In genomic region chr19:16036397-16036925, GRCh38 we compare ENCODE assay signal across 19 cellular contexts. TPM values are rescaled to one million over a fixed set of nuclear protein-coding genes. Genes with fewer than 3 reads are reported as not detected.
A peak's percentile ranks its signal among the peaks of the same experiment; 100 is the strongest.
DNase-seq lines count a peak whose midpoint lies in the region; ATAC-seq, FAIRE-seq and TF ChIP-seq lines count a peak whose summit lies in the region.
"Had no signal": no experiment of that assay in that cellular context is flagged by ENCODE, and none has a peak within 500 bp of the region (broad histone marks: within the 10 kb centered on the region; RNA-seq: fewer than 3 reads in every experiment).

No MANE protein-coding gene starts in this region.

- no TSS peak for BruUV-seq in K562 (replicated peaks; lab: Mats Ljungman, UMichigan)

- H3K9me1 ChIP-seq in K562 (ENCODE audit: control insufficient read depth, insufficient read depth, low read length), result no peaks in the 10 kb centered on the region

- no peak for TF ChIP-seq EP300 in K562 (IDR thresholded peaks at IDR 0.05; ENCODE audit: low read length)

- H3F3A ChIP-seq in GM23338 (replicated peaks; ENCODE audit: low read depth), result no peaks in the 10 kb centered on the region

- H3K4me3 Mint-ChIP-seq in GM23338, result no peak overlapping the region
- H3K4me3 Mint-ChIP-seq in natural killer cell treated with Interleukin-12 subunit alpha and Interleukin-12 subunit beta and Interleukin-15 and Interleukin-18, amount 100 ng/mL, for 72 hours, result no peak overlapping the region
- H3K4me3 Mint-ChIP-seq: CD4-positive, alpha-beta memory T cell had no signal

- H3K9ac ChIP-seq in K562 (ENCODE audit: insufficient read depth in 1 of 2, low read depth in 2 of 2, low read length in 2 of 2), result no peak overlapping the region

- H3K9me2 ChIP-seq in GM23338 (ENCODE audit: insufficient read depth), result no peaks in the 10 kb centered on the region

- H4K20me1 ChIP-seq in K562 (replicated peaks; ENCODE audit: control insufficient read depth, insufficient read depth, low read length), result no peaks in the 10 kb centered on the region; the same call in 1 of the 2 replicates
- no peaks in the 10 kb centered on the region for H4K20me1 ChIP-seq in GM23338 (replicated peaks; ENCODE audit: insufficient read depth)

- CTCF ChIA-PET in K562 (lab: Yijun Ruan, JAX; ENCODE audit: low intra/inter-chr PET ratio), result no interaction called here

- POLR2A ChIA-PET in K562 (lab: Yijun Ruan, JAX), result interaction anchor here (0.7 kb wide), 1 partner anchor 678 kb away, joined by 4 read pairs; no protein-coding TSS in a partner anchor

- intact Hi-C loops in K562 (cut with micrococcal nuclease), result no loop called here

- no peak overlapping the region for H3K27ac ChIP-seq in K562 (ENCODE audit: extremely low read depth, low read depth, low read length)
- H3K27ac ChIP-seq in substantia nigra (ENCODE audit: low read depth, low read length, poor library complexity, severe bottlenecking), result no peak overlapping the region
- H3K27ac ChIP-seq in GM23338 (ENCODE audit: low read depth), result no peak overlapping the region
- H3K27ac ChIP-seq: C4-2B had no signal

- no peak for TF ChIP-seq RAD21 in K562 (CRISPR knock-in tag; conservative IDR thresholded peaks at IDR 0.05 in 1 of 2, IDR thresholded peaks at IDR 0.05 in 1 of 2)

- H3K27ac Mint-ChIP-seq in GM23338, result no peak overlapping the region
- H3K27ac Mint-ChIP-seq in natural killer cell treated with Interleukin-12 subunit alpha and Interleukin-12 subunit beta and Interleukin-15 and Interleukin-18, amount 100 ng/mL, for 72 hours, result no peak overlapping the region
- H3K27ac Mint-ChIP-seq: CD4-positive, alpha-beta memory T cell had no signal

- DNase-seq in GM03348 (ENCODE audit: low spot score) (peak; percentile 2), K562 (ENCODE audit: extremely low read depth in 1 of 4, low spot score in 3 of 4) (no peak), mesenteric fat pad (ENCODE audit: low spot score) (peak; percentile 75), substantia nigra (lab: John Stamatoyannopoulos, UW) (no peak), GM23338 (ENCODE audit: low spot score) (no peak)
- no peak for DNase-seq in natural killer cell treated with Interleukin-12 subunit alpha and Interleukin-12 subunit beta and Interleukin-15 and Interleukin-18, amount 100 ng/mL, for 72 hours (ENCODE audit: low spot score)
- DNase-seq: BE2C; CD4-positive, alpha-beta memory T cell; DMS153; DMS79 treated with DMSO at 0.1 percent for 48 hours; EL had no signal

- H3K4me3 ChIP-seq in K562, result no peak overlapping the region
- H3K4me3 ChIP-seq in GM23338, result no peak overlapping the region

- no peak for FAIRE-seq in K562 (lab: Jason Lieb, UNC)
- FAIRE-seq: A204.1, D721Med, G401.6, GM12892, GM19239, H54 had no signal

- TF ChIP-seq CTCF in K562 (IDR thresholded peaks at IDR 0.05 in 2 of 3, conservative IDR thresholded peaks at IDR 0.05 in 1 of 3; ENCODE audit: insufficient read depth in 2 of 3, low read depth in 1 of 3, low read length in 3 of 3), result no peak
- TF ChIP-seq CTCF in GM23338 (conservative IDR thresholded peaks at IDR 0.05; ENCODE audit: low read depth in 2 of 2), result no peak

- H3K36me3 Mint-ChIP-seq in GM23338 (ENCODE audit: low read depth), result peaks cover 25% of the 10 kb centered on the region
- H3K36me3 Mint-ChIP-seq in natural killer cell treated with Interleukin-12 subunit alpha and Interleukin-12 subunit beta and Interleukin-15 and Interleukin-18, amount 100 ng/mL, for 72 hours, result no peaks in the 10 kb centered on the region
- H3K36me3 Mint-ChIP-seq: CD4-positive, alpha-beta memory T cell had no signal

- H3K36me3 ChIP-seq in K562 (ENCODE audit: control insufficient read depth, insufficient read depth, low read length) (no peaks in the 10 kb centered on the region), GM23338 (ENCODE audit: insufficient read depth) (no peaks in the 10 kb centered on the region)
- H3K36me3 ChIP-seq: BE2C had no signal

- ATAC-seq in K562, result no peak
- ATAC-seq in GM23338, result no peak
- no peak for ATAC-seq in GM21576 (IDR thresholded peaks at IDR 0.05; ENCODE audit: unreplicated experiment)
- ATAC-seq in natural killer cell treated with Interleukin-12 subunit alpha and Interleukin-12 subunit beta and Interleukin-15 and Interleukin-18, amount 100 ng/mL, for 72 hours, result no peak

- H3K27me3 ChIP-seq in K562 (ENCODE audit: control insufficient read depth in 2 of 2, insufficient read depth in 2 of 2, low read length in 2 of 2), result peaks cover 6 to 46% of the 10 kb centered on the region in 2 experiments; a peak in 3 of 5 replicates
- no peaks in the 10 kb centered on the region for H3K27me3 ChIP-seq in GM23338 (ENCODE audit: insufficient read depth)
- H3K27me3 ChIP-seq: BE2C had no signal

- in situ Hi-C loops in K562 (cut with MboI), result no loop called here

- H3K9me3 ChIP-seq in K562 (replicated peaks; ENCODE audit: control insufficient read depth, insufficient read depth, low read depth, low read length), result no peaks in the 10 kb centered on the region
- H3K9me3 ChIP-seq: BE2C had no signal

- H3K79me2 ChIP-seq in K562 (ENCODE audit: control insufficient read depth, insufficient read depth, low read length) (no peaks in the 10 kb centered on the region), GM23338 (replicated peaks; ENCODE audit: insufficient read depth) (no peaks in the 10 kb centered on the region)

- H2AFZ ChIP-seq in K562 (ENCODE audit: low read depth, low read length) (no peak overlapping the region), GM23338 (no peak overlapping the region)

- peaks cover 0 to 14% of the 10 kb centered on the region in 2 experiments; a peak in 2 of 5 replicates for H3K4me1 ChIP-seq in K562 (replicated peaks in 1 of 2; ENCODE audit: control insufficient read depth in 2 of 2, insufficient read depth in 2 of 2, low read length in 2 of 2)
- H3K4me1 ChIP-seq in GM23338 (ENCODE audit: insufficient read depth), result peaks cover 4% of the 10 kb centered on the region; the same call in 1 of the 2 replicates
- H3K4me1 ChIP-seq: BE2C had no signal

- WGBS in K562 (ENCODE audit: insufficient coverage, low coverage, missing lambda C conversion rate), result under 1% methylated on average over 10 of the region's 10 CpGs

- peaks cover 14% of the 10 kb centered on the region for H3K27me3 Mint-ChIP-seq in GM23338 (ENCODE audit: insufficient read depth, low read depth, poor library complexity)
- H3K27me3 Mint-ChIP-seq in natural killer cell treated with Interleukin-12 subunit alpha and Interleukin-12 subunit beta and Interleukin-15 and Interleukin-18, amount 100 ng/mL, for 72 hours, result no peaks in the 10 kb centered on the region

- H3K4me2 ChIP-seq in K562 (ENCODE audit: insufficient read depth, low read length) (no peak overlapping the region), GM23338 (no peak overlapping the region)

- TF ChIP-seq POLR2A in K562 (conservative IDR thresholded peaks at IDR 0.05), result no peak

- peaks cover 84% of the 10 kb centered on the region for H3K9me3 Mint-ChIP-seq in GM23338
- no peaks in the 10 kb centered on the region for H3K9me3 Mint-ChIP-seq in natural killer cell treated with Interleukin-12 subunit alpha and Interleukin-12 subunit beta and Interleukin-15 and Interleukin-18, amount 100 ng/mL, for 72 hours
- H3K9me3 Mint-ChIP-seq: CD4-positive, alpha-beta memory T cell had no signal

- no peaks in the 10 kb centered on the region for H3K4me1 Mint-ChIP-seq in GM23338
- H3K4me1 Mint-ChIP-seq in natural killer cell treated with Interleukin-12 subunit alpha and Interleukin-12 subunit beta and Interleukin-15 and Interleukin-18, amount 100 ng/mL, for 72 hours (ENCODE audit: low read depth in 2 of 2), result no peaks in the 10 kb centered on the region

TF ChIP-seq in K562, 482 proteins besides CTCF, POLR2A, EP300 and RAD21 (continues in another document):
- no peak for TF ChIP-seq SRF (CRISPR knock-in tag; IDR thresholded peaks at IDR 0.05)

TF ChIP-seq in GM23338, 12 proteins besides CTCF, POLR2A, EP300 and RAD21 (continues in another document):
- no peak for TF ChIP-seq ZNF114 (CRISPR knock-in tag; IDR thresholded peaks at IDR 0.05)
- TF ChIP-seq STAT1 (IDR thresholded peaks at IDR 0.05; ENCODE audit: unreplicated experiment), result no peak
- TF ChIP-seq ETS1 (IDR thresholded peaks at IDR 0.05), result no peak

RNA-seq across cellular contexts. Expression of gene TPM4, which starts 39.8 kb away (rescaled TPM):
- 73.0 and 113 TPM in 2 replicates for total RNA-seq in K562 (2011; cell fraction: chromatin; rRNA removed; ENCODE audit: low replicate concordance)
- total RNA-seq in K562 (2011; cell fraction: nucleolus; rRNA removed), result 52.4 and 58.9 TPM in 2 replicates
- total RNA-seq in K562 (2011; cell fraction: nucleoplasm; rRNA removed), result 66.6 and 115 TPM in 2 replicates
- total RNA-seq in K562 (2014; rRNA removed), result 76.3 and 82.9 TPM in 2 replicates
- 81.8 and 91.3 TPM in 2 replicates for total RNA-seq in K562 (2014; rRNA removed; fragmentation: Illumina TruSeq; extraction: Trizol)
- 106 and 111 TPM in 2 replicates for total RNA-seq in K562 (2015; rRNA removed; fragmentation: Illumina TruSeq; extraction: Trizol)
- total RNA-seq in K562 (2021), result 61.2 and 63.6 TPM in 2 replicates
- polyA plus RNA-seq in K562 (2011; rRNA removed), result 104 and 126 TPM in 2 replicates
- polyA plus RNA-seq in K562 (2011; cell fraction: cytosol; rRNA removed), result 36.8 and 82.5 TPM in 2 replicates
- 30.6 and 46.4 TPM in 2 replicates for polyA plus RNA-seq in K562 (2011; cell fraction: nucleus; rRNA removed)
- polyA plus RNA-seq in K562 (2012), result 90.1 and 265 TPM in 2 replicates
- 87.6 and 108 TPM in 2 replicates for polyA plus RNA-seq in K562 (2014; fragmentation: Illumina TruSeq; extraction: Trizol)
- polyA plus RNA-seq in K562 (2014; fragmentation: Nextera tagmentation; extraction: Ambion mirVana), result 10 to 100 TPM; 28.1 to 34.0 TPM
- 77.4 and 86.3 TPM in 2 replicates for polyA plus RNA-seq in K562 (2014; rRNA removed)
- 79.9 and 121 TPM in 2 replicates for polyA minus RNA-seq in K562 (2011; rRNA and poly(A)+ RNA removed)
- 31.3 and 61.1 TPM in 2 replicates for polyA minus RNA-seq in K562 (2011; cell fraction: cytosol; rRNA and poly(A)+ RNA removed)
- 17.5 and 35.4 TPM in 2 replicates for polyA minus RNA-seq in K562 (2011; cell fraction: nucleus; rRNA and poly(A)+ RNA removed)
- total RNA-seq in mesenteric fat pad, result 385 TPM
- total RNA-seq in GM23338 (2014; rRNA removed; shearing (Covaris generic)), result 237 and 288 TPM in 2 replicates
- 204 and 223 TPM in 2 replicates for polyA plus RNA-seq in GM23338 (2016; fragmentation: Nextera tagmentation; extraction: Ambion mirVana)
- total RNA-seq in natural killer cell treated with Interleukin-12 subunit alpha and Interleukin-12 subunit beta and Interleukin-15 and Interleukin-18, amount 100 ng/mL, for 72 hours, result 100 to 1,000 TPM; 462 to 510 TPM

Comparison
In these comparisons a context has a peak if more than half of its experiments do, and no peak if none do; other contexts are left out.
1. DNase-seq: peak in GM03348 (single experiment) and mesenteric fat pad (single experiment); none in K562 (0 of 4), substantia nigra (0 of 49), GM23338 (single experiment) and natural killer cell treated with Interleukin-12 subunit alpha and Interleukin-12 subunit beta and Interleukin-15 and Interleukin-18, amount 100 ng/mL, for 72 hours (single experiment).